ENCODE assay signal across 8 cellular contexts in genomic region chr15:78076231-78077052, GRCh38. TPM values are rescaled to one million over a fixed set of nuclear protein-coding genes. Genes with fewer than 3 reads are reported as not detected.
DNase-seq lines count a peak whose midpoint lies in the region; ATAC-seq and TF ChIP-seq lines count a peak whose summit lies in the region.

No MANE protein-coding gene starts in this region.

- H3K4me1 Mint-ChIP-seq in activated CD4-positive, alpha-beta T cell treated with anti-CD3 and anti-CD28 coated beads, Interleukin-2, amount 10 ng/mL, durations not matched to agents 7 days and 5 days = peaks cover 50% of the 10 kb centered on the region

- H3K27me3 ChIP-seq in WERI-Rb-1 (ENCODE audit: insufficient read depth, low read depth, severe bottlenecking) = no peaks in the 10 kb centered on the region

- peak overlapping the region; percentile 95 for H3K4me3 Mint-ChIP-seq in activated CD4-positive, alpha-beta T cell treated with anti-CD3 and anti-CD28 coated beads, Interleukin-2, amount 10 ng/mL, durations not matched to agents 7 days and 5 days

- intact Hi-C loops in Right ventricle myocardium superior (cut with DNase I) = no loop called here

- POLR2A ChIA-PET in activated CD4-positive, alpha-beta T cell treated with anti-CD3 and anti-CD28 coated beads, Interleukin-2, amount 10 ng/mL, durations not matched to agents 7 days and 5 days (lab: Charles Lee) = interaction anchor here (1.1 kb wide), 1 partner anchor 64 kb away, joined by 5 read pairs; no protein-coding TSS in a partner anchor

- H3K27me3 Mint-ChIP-seq in activated CD4-positive, alpha-beta T cell treated with anti-CD3 and anti-CD28 coated beads, Interleukin-2, amount 10 ng/mL, durations not matched to agents 7 days and 5 days = no peaks in the 10 kb centered on the region

- in situ Hi-C loops in G401 (cut with HindIII; ENCODE audit: low sequenced_read_pairs) = no loop called here

- H3K9me3 ChIP-seq in WERI-Rb-1 (ENCODE audit: severe bottlenecking) = no peaks in the 10 kb centered on the region

- H3K27ac ChIP-seq in WERI-Rb-1 = peak overlapping the region; percentile 75

- peaks cover 4% of the 10 kb centered on the region for H3K36me3 ChIP-seq in WERI-Rb-1

- H3K27ac Mint-ChIP-seq in activated CD4-positive, alpha-beta T cell treated with anti-CD3 and anti-CD28 coated beads, Interleukin-2, amount 10 ng/mL, durations not matched to agents 7 days and 5 days = peak overlapping the region; percentile 87

- TF ChIP-seq CTCF in WERI-Rb-1 (IDR thresholded peaks at IDR 0.05; ENCODE audit: low read depth, low read length) (peak; percentile 46), retinal pigment epithelial cell (conservative IDR thresholded peaks at IDR 0.05; ENCODE audit: low read depth, low read length) (peak; percentile 35)

- no peaks in the 10 kb centered on the region for H3K9me3 Mint-ChIP-seq in activated CD4-positive, alpha-beta T cell treated with anti-CD3 and anti-CD28 coated beads, Interleukin-2, amount 10 ng/mL, durations not matched to agents 7 days and 5 days

- H3K4me3 ChIP-seq in WERI-Rb-1 (ENCODE audit: low read depth, low read length) (peak overlapping the region; percentile 78), retinal pigment epithelial cell (ENCODE audit: low read length) (peak overlapping the region; percentile 89)

- no peak for DNase-seq in activated CD4-positive, alpha-beta T cell treated with anti-CD3 and anti-CD28 coated beads, Interleukin-2, amount 10 ng/mL, durations not matched to agents 7 days and 5 days
- DNase-seq in activated CD4-positive, alpha-beta T cell treated with anti-CD3 and anti-CD28 coated beads, Interleukin-2, amount 50 U/mL, for 48 hours = no peak
- DNase-seq in WERI-Rb-1 (peak; percentile 21), Right ventricle myocardium superior (no peak), retinal pigment epithelial cell (ENCODE audit: low read depth) (no peak), superior temporal gyrus (ENCODE audit: extremely low spot score) (no peak), G401 (ENCODE audit: low spot score) (no peak), hippocampal formation (lab: John Stamatoyannopoulos, UW) (no peak)

- CTCF ChIA-PET in activated CD4-positive, alpha-beta T cell treated with anti-CD3 and anti-CD28 coated beads, Interleukin-2, amount 10 ng/mL, durations not matched to agents 7 days and 5 days (lab: Charles Lee) = interaction anchor here (0.5 to 2.0 kb wide), 7 partner anchors 17 to 74 kb away, joined by 3 to 6 read pairs (median 4); partner anchors contain the start of gene SH2D7

- peaks cover 19% of the 10 kb centered on the region for H3K36me3 Mint-ChIP-seq in activated CD4-positive, alpha-beta T cell treated with anti-CD3 and anti-CD28 coated beads, Interleukin-2, amount 10 ng/mL, durations not matched to agents 7 days and 5 days (ENCODE audit: low read depth)

- ATAC-seq in Right ventricle myocardium superior (ENCODE audit: poor library complexity) = peak; percentile 19

RNA-seq across cellular contexts. Expression of gene TBC1D2B, which starts 1.1 kb away (rescaled TPM):
- 10 to 100 TPM; 77.2 to 83.7 TPM for total RNA-seq in activated CD4-positive, alpha-beta T cell treated with anti-CD3 and anti-CD28 coated beads, Interleukin-2, amount 10 ng/mL, durations not matched to agents 7 days and 5 days
- 9.8 TPM for total RNA-seq in Right ventricle myocardium superior
- 9.7 and 13.9 TPM in 2 replicates for total RNA-seq in G401 (2014; rRNA removed; shearing (Covaris generic))

RNA-seq across cellular contexts. Expression of gene SH2D7, which starts 15.9 kb away (rescaled TPM):
- not detected for total RNA-seq in activated CD4-positive, alpha-beta T cell treated with anti-CD3 and anti-CD28 coated beads, Interleukin-2, amount 10 ng/mL, durations not matched to agents 7 days and 5 days
- not detected for total RNA-seq in Right ventricle myocardium superior
- total RNA-seq in G401 (2014; rRNA removed; shearing (Covaris generic)) = not detected in 2 replicates

RNA-seq across cellular contexts. Expression of gene CIB2, which starts 54.8 kb away (rescaled TPM):
- under 1 TPM; 0.44 to 0.55 TPM for total RNA-seq in activated CD4-positive, alpha-beta T cell treated with anti-CD3 and anti-CD28 coated beads, Interleukin-2, amount 10 ng/mL, durations not matched to agents 7 days and 5 days
- total RNA-seq in Right ventricle myocardium superior = 21.9 TPM
- total RNA-seq in G401 (2014; rRNA removed; shearing (Covaris generic)) = 29.7 and 48.3 TPM in 2 replicates

Comparison
In these comparisons a context has a peak if more than half of its experiments do, and no peak if none do; other contexts are left out.
1. RNA of gene CIB2, which starts 54.8 kb away (total RNA-seq): 29.7 to 48.3 TPM in G401 and 21.9 TPM in Right ventricle myocardium superior (single experiment); 0.44 to 0.55 TPM in activated CD4-positive, alpha-beta T cell treated with anti-CD3 and anti-CD28 coated beads, Interleukin-2, amount 10 ng/mL, durations not matched to agents 7 days and 5 days; every median in the first group is over 10 times any median in the second.